14 cellular contexts compared by ENCODE assay signal in genomic region chr9:109336409-109336808, GRCh38. TPM values are rescaled to one million over a fixed set of nuclear protein-coding genes. Genes with fewer than 3 reads are reported as not detected.
A peak's percentile ranks its signal among the peaks of the same experiment; 100 is the strongest.
DNase-seq lines count a peak whose midpoint lies in the region; ATAC-seq, FAIRE-seq and TF ChIP-seq lines count a peak whose summit lies in the region.
"Had no signal": no experiment of that assay in that cellular context is flagged by ENCODE, and none has a peak within 500 bp of the region (broad histone marks: within the 10 kb centered on the region; RNA-seq: fewer than 3 reads in every experiment).

No MANE protein-coding gene starts in this region.

- intact Hi-C loops in HepG2 (cut with micrococcal nuclease; ENCODE audit: unreplicated experiment) (no loop called here), right lobe of liver (cut with DNase I) (no loop called here), PC-9 (cut with micrococcal nuclease; ENCODE audit: unreplicated experiment) (no loop called here)

- no peak overlapping the region for H3K9ac ChIP-seq in HepG2 (ENCODE audit: insufficient read depth, low read depth, low read length)
- H3K9ac ChIP-seq: BLaER1, GM23248 had no signal

- BruUV-seq in HepG2 (replicated peaks; lab: Mats Ljungman, UMichigan) (no TSS peak), PC-9 (replicated peaks; lab: Mats Ljungman, UMichigan) (no TSS peak)

- H3F3A ChIP-seq in PC-9 (ENCODE audit: insufficient read depth, low read depth): peaks cover 24% of the 10 kb centered on the region; the same call in 1 of the 2 replicates

- H3K4me2 ChIP-seq in HepG2 (ENCODE audit: low read depth, low read length): peak overlapping the region; percentile 53
- H3K4me2 ChIP-seq in PC-9: peak overlapping the region; percentile 18
- H3K4me2 ChIP-seq: BLaER1 had no signal

- H3K4me1 Mint-ChIP-seq in activated CD8-positive, alpha-beta memory T cell treated with anti-CD3 and anti-CD28 coated beads, Interleukin-2, amount 10 ng/mL, durations not matched to agents 7 days and 5 days: no peaks in the 10 kb centered on the region
- H3K4me1 Mint-ChIP-seq: CD8-positive, alpha-beta memory T cell had no signal

- no peaks in the 10 kb centered on the region for H3K36me3 Mint-ChIP-seq in activated CD8-positive, alpha-beta memory T cell treated with anti-CD3 and anti-CD28 coated beads, Interleukin-2, amount 10 ng/mL, durations not matched to agents 7 days and 5 days
- H3K36me3 Mint-ChIP-seq: CD8-positive, alpha-beta memory T cell had no signal

- TF ChIP-seq CTCF in HepG2 (CRISPR knock-in tag; IDR thresholded peaks at IDR 0.05) (no peak), right lobe of liver (IDR thresholded peaks at IDR 0.05) (no peak), PC-9 (conservative IDR thresholded peaks at IDR 0.05) (no peak)

- no peak for FAIRE-seq in HepG2 (lab: Jason Lieb, UNC)
- FAIRE-seq: HTR-8/SVneo had no signal

- H3K9me3 ChIP-seq in HepG2 (ENCODE audit: low read length) (no peaks in the 10 kb centered on the region), right lobe of liver (no peaks in the 10 kb centered on the region), PC-9 (ENCODE audit: insufficient read depth, low read depth) (no peaks in the 10 kb centered on the region)
- H3K9me3 ChIP-seq: BLaER1, HAP-1 had no signal

- no peak overlapping the region for H3K27ac Mint-ChIP-seq in activated CD8-positive, alpha-beta memory T cell treated with anti-CD3 and anti-CD28 coated beads, Interleukin-2, amount 10 ng/mL, durations not matched to agents 7 days and 5 days
- H3K27ac Mint-ChIP-seq: CD8-positive, alpha-beta memory T cell; HFFc6 had no signal

- H3K79me2 ChIP-seq in HepG2 (ENCODE audit: insufficient read depth, low read length) (no peaks in the 10 kb centered on the region), PC-9 (ENCODE audit: low read depth) (no peaks in the 10 kb centered on the region)

- H3K4me1 ChIP-seq in HepG2 (ENCODE audit: insufficient read depth, low read length) (peaks cover 30% of the 10 kb centered on the region), right lobe of liver (no peaks in the 10 kb centered on the region), PC-9 (replicated peaks; ENCODE audit: insufficient read depth) (peaks cover 27% of the 10 kb centered on the region)
- H3K4me1 ChIP-seq: BLaER1, HAP-1 had no signal

- no peaks in the 10 kb centered on the region for H3K9me2 ChIP-seq in PC-9 (ENCODE audit: insufficient read depth)

- POLR2A ChIA-PET in HepG2 (lab: Yijun Ruan, JAX) (interaction anchor here (1.1 to 1.2 kb wide), 2 partner anchors 9 kb away, joined by 3 to 4 read pairs; no protein-coding TSS in a partner anchor), PC-9 (lab: Charles Lee; ENCODE audit: unreplicated experiment) (no interaction called here)

- peaks cover 8% of the 10 kb centered on the region for H3K27me3 Mint-ChIP-seq in activated CD8-positive, alpha-beta memory T cell treated with anti-CD3 and anti-CD28 coated beads, Interleukin-2, amount 10 ng/mL, durations not matched to agents 7 days and 5 days

- H4K20me1 ChIP-seq in HepG2 (ENCODE audit: insufficient read depth, low read length) (no peaks in the 10 kb centered on the region), PC-9 (ENCODE audit: insufficient read depth) (no peaks in the 10 kb centered on the region)
- H4K20me1 ChIP-seq: BLaER1 had no signal

- TF ChIP-seq EP300 in HepG2 (IDR thresholded peaks at IDR 0.05; ENCODE audit: low read depth in 2 of 2, low read length in 2 of 2) (no peak), HepG2 (CRISPR knock-in tag; IDR thresholded peaks at IDR 0.05; ENCODE audit: borderline replicate concordance) (no peak)

- 4% methylated on average over 3 of the region's 3 CpGs for WGBS in HepG2 (ENCODE audit: low lambda C conversion rate)
- WGBS in right lobe of liver (ENCODE audit: insufficient coverage, low coverage, low lambda C conversion rate, missing lambda C conversion rate): 72% methylated on average over 3 of the region's 3 CpGs

- TF ChIP-seq POLR2A in HepG2 (IDR thresholded peaks at IDR 0.05; ENCODE audit: insufficient read depth in 1 of 2, low read depth in 2 of 2, low read length in 2 of 2) (no peak), right lobe of liver (IDR thresholded peaks at IDR 0.05) (no peak)

- no peak overlapping the region for H3K4me3 Mint-ChIP-seq in activated CD8-positive, alpha-beta memory T cell treated with anti-CD3 and anti-CD28 coated beads, Interleukin-2, amount 10 ng/mL, durations not matched to agents 7 days and 5 days
- H3K4me3 Mint-ChIP-seq: CD8-positive, alpha-beta memory T cell; HFFc6 had no signal

- no peaks in the 10 kb centered on the region for H3K36me3 ChIP-seq in HepG2 (replicated peaks in 1 of 2; ENCODE audit: control insufficient read depth in 1 of 2, insufficient read depth in 2 of 2, low read length in 2 of 2)
- H3K36me3 ChIP-seq in right lobe of liver: no peaks in the 10 kb centered on the region
- H3K36me3 ChIP-seq in PC-9 (ENCODE audit: low read depth): no peaks in the 10 kb centered on the region
- H3K36me3 ChIP-seq: BLaER1, HAP-1 had no signal

- TF ChIP-seq RAD21 in HepG2 (CRISPR knock-in tag; IDR thresholded peaks at IDR 0.05): no peak

- no peak for DNase-seq in HepG2 (ENCODE audit: low spot score)
- no peak for DNase-seq in right lobe of liver
- no peak for DNase-seq in PC-9
- DNase-seq in mesenteric fat pad (ENCODE audit: low spot score): peak; percentile 45
- DNase-seq in DMS153 (lab: John Stamatoyannopoulos, UW): no peak
- DNase-seq in activated CD8-positive, alpha-beta memory T cell treated with anti-CD3 and anti-CD28 coated beads, Interleukin-2, amount 10 ng/mL, durations not matched to agents 7 days and 5 days: no peak
- no peak for DNase-seq in amygdala (lab: John Stamatoyannopoulos, UW)
- DNase-seq: 8988T; CD8-positive, alpha-beta memory T cell; GM23248; HFFc6 had no signal

- H3K27ac ChIP-seq in HepG2 (ENCODE audit: extremely low read length, insufficient read depth, low read length) (no peak overlapping the region), right lobe of liver (no peak overlapping the region), PC-9 (no peak overlapping the region)
- H3K27ac ChIP-seq: BLaER1, GM23248 had no signal

- no peaks in the 10 kb centered on the region for H3K9me3 Mint-ChIP-seq in activated CD8-positive, alpha-beta memory T cell treated with anti-CD3 and anti-CD28 coated beads, Interleukin-2, amount 10 ng/mL, durations not matched to agents 7 days and 5 days (ENCODE audit: low read depth)
- H3K9me3 Mint-ChIP-seq: HFFc6 had no signal

- ATAC-seq in HepG2: peak; percentile 84
- ATAC-seq in right lobe of liver: no peak
- no peak for ATAC-seq in activated CD8-positive, alpha-beta memory T cell treated with anti-CD3 and anti-CD28 coated beads, Interleukin-2, amount 10 ng/mL, durations not matched to agents 7 days and 5 days

- no peaks in the 10 kb centered on the region; a peak in 1 of 5 replicates for H3K27me3 ChIP-seq in HepG2 (ENCODE audit: control insufficient read depth in 1 of 2, insufficient read depth in 2 of 2, low read length in 2 of 2)
- no peaks in the 10 kb centered on the region for H3K27me3 ChIP-seq in right lobe of liver
- no peaks in the 10 kb centered on the region for H3K27me3 ChIP-seq in PC-9 (ENCODE audit: insufficient read depth, low read depth)
- H3K27me3 ChIP-seq: BLaER1 had no signal

- H3K4me3 ChIP-seq in HepG2 (replicated peaks in 1 of 3; ENCODE audit: insufficient read depth in 1 of 3, low read depth in 2 of 3, low read length in 3 of 3) (0 out of 6 replicates have a peak overlapping the region, but pooled peaks of 1 of the 3 experiments have one; percentile 2), right lobe of liver (no peak overlapping the region), PC-9 (no peak overlapping the region)
- H3K4me3 ChIP-seq: BLaER1, GM23248, HAP-1 had no signal

- CTCF ChIA-PET in HepG2 (lab: Yijun Ruan, JAX; ENCODE audit: low intra/inter-chr PET ratio, low total read pairs) (no interaction called here), PC-9 (lab: Charles Lee) (no interaction called here)
- CTCF ChIA-PET in activated CD8-positive, alpha-beta memory T cell treated with anti-CD3 and anti-CD28 coated beads, Interleukin-2, amount 10 ng/mL, durations not matched to agents 7 days and 5 days (lab: Charles Lee): no interaction called here

- no peak overlapping the region for H2AFZ ChIP-seq in HepG2 (ENCODE audit: low read length)
- no peak overlapping the region for H2AFZ ChIP-seq in PC-9
- H2AFZ ChIP-seq: GM23248 had no signal

- in situ Hi-C loops in HepG2 (cut with HindIII; ENCODE audit: extremely low pct_ligation_motif_present, low pct_unique_long_range_greater_than_20kb): no loop called here

RNA-seq across cellular contexts. Expression of gene EPB41L4B, which starts 15.6 kb away (rescaled TPM):
- total RNA-seq in HepG2 (2016; rRNA removed; fragmentation: Illumina TruSeq; extraction: Trizol) (22.1 and 25.7 TPM in 2 replicates), right lobe of liver (10 to 100 TPM; 29.0 to 89.0 (median 32.4) TPM), PC-9 (2021) (4.2 and 5.0 TPM in 2 replicates), mesenteric fat pad (48.6 TPM)
- total RNA-seq in HepG2 (2016; cell fraction: cytosol; rRNA removed; fragmentation: Illumina TruSeq; extraction: Trizol; ENCODE audit: low read depth): 6.6 and 7.8 TPM in 2 replicates
- total RNA-seq in HepG2 (2016; cell fraction: insoluble cytoplasmic fraction; rRNA removed; fragmentation: Illumina TruSeq; extraction: Trizol): 22.0 TPM in 2 replicates
- total RNA-seq in HepG2 (2016; cell fraction: membrane; rRNA removed; fragmentation: Illumina TruSeq; extraction: Trizol): 24.1 and 27.0 TPM in 2 replicates
- 16.1 and 18.9 TPM in 2 replicates for total RNA-seq in HepG2 (2016; cell fraction: nucleus; rRNA removed; fragmentation: Illumina TruSeq; extraction: Trizol)
- polyA plus RNA-seq in HepG2 (2011; rRNA removed): 15.1 and 17.6 TPM in 2 replicates
- polyA plus RNA-seq in HepG2 (2011; cell fraction: cytosol; rRNA removed): 8.9 and 12.7 TPM in 2 replicates
- 8.2 and 9.7 TPM in 2 replicates for polyA plus RNA-seq in HepG2 (2011; cell fraction: nucleus; rRNA removed)
- 15.0 and 16.1 TPM in 2 replicates for polyA plus RNA-seq in HepG2 (2012)
- 7.5 and 8.4 TPM in 2 replicates for polyA plus RNA-seq in HepG2 (2016; cell fraction: cytosol; fragmentation: Illumina TruSeq; extraction: Trizol; ENCODE audit: low read depth)
- 26.8 and 28.4 TPM in 2 replicates for polyA plus RNA-seq in HepG2 (2016; cell fraction: insoluble cytoplasmic fraction; fragmentation: Illumina TruSeq; extraction: Trizol; ENCODE audit: low read depth)
- polyA plus RNA-seq in HepG2 (2016; cell fraction: membrane; fragmentation: Illumina TruSeq; extraction: Trizol; ENCODE audit: low read depth): 20.6 and 23.6 TPM in 2 replicates
- polyA plus RNA-seq in HepG2 (2016; cell fraction: nucleus; fragmentation: Illumina TruSeq; extraction: Trizol; ENCODE audit: insufficient read depth, low read depth): 23.9 and 24.1 TPM in 2 replicates
- 8.0 and 15.3 TPM in 2 replicates for polyA minus RNA-seq in HepG2 (2011; rRNA and poly(A)+ RNA removed; ENCODE audit: low replicate concordance)
- 10.9 and 14.4 TPM in 2 replicates for polyA minus RNA-seq in HepG2 (2011; cell fraction: cytosol; rRNA and poly(A)+ RNA removed)
- polyA minus RNA-seq in HepG2 (2011; cell fraction: nucleus; rRNA and poly(A)+ RNA removed): 20.1 and 23.4 TPM in 2 replicates
- total RNA-seq in activated CD8-positive, alpha-beta memory T cell treated with anti-CD3 and anti-CD28 coated beads, Interleukin-2, amount 10 ng/mL, durations not matched to agents 7 days and 5 days: 1 to 10 TPM in 1 of 2 experiments, under 1 TPM in 1; 0.23 to 1.0 TPM
- polyA plus RNA-seq: CD8-positive, alpha-beta memory T cell had no signal
